ENCODE assay signal across 1 cellular context in genomic region chr21:45335761-45336534, GRCh38.
TF ChIP-seq lines count a peak whose summit lies in the region.

No MANE protein-coding gene starts in this region.

TF ChIP-seq in SK-N-SH treated with all-trans-retinoic acid at 6 μM for 48 hours, 23 proteins besides CTCF, POLR2A, EP300 and RAD21 (continued from another document):
- TF ChIP-seq, protein P1, sequence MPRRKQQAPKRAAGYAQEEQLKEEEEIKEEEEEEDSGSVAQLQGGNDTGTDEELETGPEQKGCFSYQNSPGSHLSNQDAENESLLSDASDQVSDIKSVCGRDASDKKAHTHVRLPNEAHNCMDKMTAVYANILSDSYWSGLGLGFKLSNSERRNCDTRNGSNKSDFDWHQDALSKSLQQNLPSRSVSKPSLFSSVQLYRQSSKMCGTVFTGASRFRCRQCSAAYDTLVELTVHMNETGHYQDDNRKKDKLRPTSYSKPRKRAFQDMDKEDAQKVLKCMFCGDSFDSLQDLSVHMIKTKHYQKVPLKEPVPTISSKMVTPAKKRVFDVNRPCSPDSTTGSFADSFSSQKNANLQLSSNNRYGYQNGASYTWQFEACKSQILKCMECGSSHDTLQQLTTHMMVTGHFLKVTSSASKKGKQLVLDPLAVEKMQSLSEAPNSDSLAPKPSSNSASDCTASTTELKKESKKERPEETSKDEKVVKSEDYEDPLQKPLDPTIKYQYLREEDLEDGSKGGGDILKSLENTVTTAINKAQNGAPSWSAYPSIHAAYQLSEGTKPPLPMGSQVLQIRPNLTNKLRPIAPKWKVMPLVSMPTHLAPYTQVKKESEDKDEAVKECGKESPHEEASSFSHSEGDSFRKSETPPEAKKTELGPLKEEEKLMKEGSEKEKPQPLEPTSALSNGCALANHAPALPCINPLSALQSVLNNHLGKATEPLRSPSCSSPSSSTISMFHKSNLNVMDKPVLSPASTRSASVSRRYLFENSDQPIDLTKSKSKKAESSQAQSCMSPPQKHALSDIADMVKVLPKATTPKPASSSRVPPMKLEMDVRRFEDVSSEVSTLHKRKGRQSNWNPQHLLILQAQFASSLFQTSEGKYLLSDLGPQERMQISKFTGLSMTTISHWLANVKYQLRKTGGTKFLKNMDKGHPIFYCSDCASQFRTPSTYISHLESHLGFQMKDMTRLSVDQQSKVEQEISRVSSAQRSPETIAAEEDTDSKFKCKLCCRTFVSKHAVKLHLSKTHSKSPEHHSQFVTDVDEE (CRISPR knock-in tag; IDR thresholded peaks at IDR 0.05), result no peak
